In genomic region chr3:71447803-71448202, GRCh38 we compare ENCODE assay signal across 13 cellular contexts.
DNase-seq lines count a peak whose midpoint lies in the region; ATAC-seq, FAIRE-seq and TF ChIP-seq lines count a peak whose summit lies in the region.
"Had no signal": no experiment of that assay in that cellular context is flagged by ENCODE, and none has a peak within 500 bp of the region (broad histone marks: within the 10 kb centered on the region; RNA-seq: fewer than 3 reads in every experiment).

No MANE protein-coding gene starts in this region.

- FAIRE-seq in K562 (lab: Jason Lieb, UNC), result no peak

- H3K27me3 ChIP-seq in K562 (ENCODE audit: control insufficient read depth in 2 of 2, insufficient read depth in 2 of 2, low read length in 2 of 2), result no peaks in the 10 kb centered on the region

- TF ChIP-seq EP300 in K562 (IDR thresholded peaks at IDR 0.05; ENCODE audit: low read length), result no peak

- intact Hi-C loops in K562 (cut with micrococcal nuclease), result no loop called here

- POLR2A ChIA-PET in K562 (lab: Yijun Ruan, JAX), result no interaction called here

- no peak overlapping the region for H3K27ac ChIP-seq in K562 (ENCODE audit: extremely low read depth, low read depth, low read length)
- H3K27ac ChIP-seq: left ventricle myocardium inferior had no signal

- ATAC-seq in activated T-cell treated with anti-CD3 and anti-CD28 coated beads, Interleukin-2, amount 50 U/mL, for 4 hours, result peak; percentile 56 to 64
- no peak for ATAC-seq in K562
- ATAC-seq in stimulated activated effector memory CD8-positive, alpha-beta T cell treated with anti-CD3 and anti-CD28 coated beads, Interleukin-12 subunit alpha, Interleukin-12 subunit beta, amount 100 ng/mL, for 72 hours, result peak; percentile 79
- ATAC-seq in stimulated activated memory B cell treated with anti-CD40 and anti-IgM and Interleukin-4, amounts not matched to agents 10 μg/mL and 1 μg/mL and 100 μg/mL, for 72 hours, result no peak

- H3K4me3 ChIP-seq in K562, result no peak overlapping the region
- H3K4me3 ChIP-seq: left ventricle myocardium inferior had no signal

- no peaks in the 10 kb centered on the region for H3K36me3 ChIP-seq in K562 (ENCODE audit: control insufficient read depth, insufficient read depth, low read length)
- H3K36me3 ChIP-seq: left ventricle myocardium inferior had no signal

- TF ChIP-seq CTCF in K562 (IDR thresholded peaks at IDR 0.05 in 2 of 3, conservative IDR thresholded peaks at IDR 0.05 in 1 of 3; ENCODE audit: insufficient read depth in 2 of 3, low read depth in 1 of 3, low read length in 3 of 3) (no peak), endothelial cell (IDR thresholded peaks at IDR 0.05; ENCODE audit: unreplicated experiment) (no peak)

- WGBS in K562 (ENCODE audit: insufficient coverage, low coverage, missing lambda C conversion rate), result 25% methylated on average over 3 of the region's 5 CpGs

- no peaks in the 10 kb centered on the region for H3K9me3 ChIP-seq in K562 (replicated peaks; ENCODE audit: control insufficient read depth, insufficient read depth, low read depth, low read length)
- H3K9me3 ChIP-seq: left ventricle myocardium inferior had no signal

- peaks cover 98% of the 10 kb centered on the region for H3K4me1 Mint-ChIP-seq in activated T-cell treated with anti-CD3 and anti-CD28 coated beads, Interleukin-2, amount 50 U/mL, for 4 hours (ENCODE audit: low read depth)
- H3K4me1 Mint-ChIP-seq in stimulated activated effector memory CD8-positive, alpha-beta T cell treated with anti-CD3 and anti-CD28 coated beads, Interleukin-12 subunit alpha, Interleukin-12 subunit beta, amount 100 ng/mL, for 72 hours, result peaks cover 68% of the 10 kb centered on the region
- peaks cover 18% of the 10 kb centered on the region for H3K4me1 Mint-ChIP-seq in endothelial cell (ENCODE audit: unreplicated experiment)
- H3K4me1 Mint-ChIP-seq in stimulated activated memory B cell treated with anti-CD40 and anti-IgM and Interleukin-4, amounts not matched to agents 10 μg/mL and 1 μg/mL and 100 μg/mL, for 72 hours, result peaks cover 40% of the 10 kb centered on the region

- DNase-seq in activated T-cell treated with anti-CD3 and anti-CD28 coated beads, Interleukin-2, amount 50 U/mL, for 4 hours, result no peak
- no peak for DNase-seq in activated T-cell treated with anti-CD3 and anti-CD28 coated beads for 4 hours
- peak; percentile 68 for DNase-seq in MV-4-11 (lab: John Stamatoyannopoulos, UW)
- no peak for DNase-seq in K562 (ENCODE audit: extremely low read depth in 1 of 4, low spot score in 3 of 4)
- no peak for DNase-seq in stimulated activated effector memory CD8-positive, alpha-beta T cell treated with anti-CD3 and anti-CD28 coated beads, Interleukin-12 subunit alpha, Interleukin-12 subunit beta, amount 100 ng/mL, for 72 hours (ENCODE audit: low spot score in 2 of 2)
- no peak for DNase-seq in HUDEP-2 (lab: John Stamatoyannopoulos, UW; ENCODE audit: unreplicated experiment in 76 of 76)
- DNase-seq in endothelial cell (ENCODE audit: low spot score), result no peak
- DNase-seq: foreskin fibroblast, HCEC 1CT, left ventricle myocardium inferior, NCI-H1417 treated with DMSO at 0.1 percent for 48 hours, posterior cingulate gyrus had no signal

- H3K27ac Mint-ChIP-seq in stimulated activated effector memory CD8-positive, alpha-beta T cell treated with anti-CD3 and anti-CD28 coated beads, Interleukin-12 subunit alpha, Interleukin-12 subunit beta, amount 100 ng/mL, for 72 hours, result peak overlapping the region; percentile 76
- H3K27ac Mint-ChIP-seq in endothelial cell (ENCODE audit: unreplicated experiment), result no peak overlapping the region
- H3K27ac Mint-ChIP-seq in stimulated activated memory B cell treated with anti-CD40 and anti-IgM and Interleukin-4, amounts not matched to agents 10 μg/mL and 1 μg/mL and 100 μg/mL, for 72 hours, result no peak overlapping the region

- H3K4me3 Mint-ChIP-seq in activated T-cell treated with anti-CD3 and anti-CD28 coated beads, Interleukin-2, amount 50 U/mL, for 4 hours, result no peak overlapping the region
- H3K4me3 Mint-ChIP-seq in stimulated activated effector memory CD8-positive, alpha-beta T cell treated with anti-CD3 and anti-CD28 coated beads, Interleukin-12 subunit alpha, Interleukin-12 subunit beta, amount 100 ng/mL, for 72 hours, result no peak overlapping the region
- H3K4me3 Mint-ChIP-seq in endothelial cell (ENCODE audit: unreplicated experiment), result no peak overlapping the region
- H3K4me3 Mint-ChIP-seq in stimulated activated memory B cell treated with anti-CD40 and anti-IgM and Interleukin-4, amounts not matched to agents 10 μg/mL and 1 μg/mL and 100 μg/mL, for 72 hours, result no peak overlapping the region

- H3K36me3 Mint-ChIP-seq in activated T-cell treated with anti-CD3 and anti-CD28 coated beads, Interleukin-2, amount 50 U/mL, for 4 hours (ENCODE audit: insufficient read depth), result peaks cover 8% of the 10 kb centered on the region
- H3K36me3 Mint-ChIP-seq in stimulated activated effector memory CD8-positive, alpha-beta T cell treated with anti-CD3 and anti-CD28 coated beads, Interleukin-12 subunit alpha, Interleukin-12 subunit beta, amount 100 ng/mL, for 72 hours, result peaks cover 4% of the 10 kb centered on the region
- no peaks in the 10 kb centered on the region for H3K36me3 Mint-ChIP-seq in endothelial cell (ENCODE audit: low read depth, unreplicated experiment)
- H3K36me3 Mint-ChIP-seq in stimulated activated memory B cell treated with anti-CD40 and anti-IgM and Interleukin-4, amounts not matched to agents 10 μg/mL and 1 μg/mL and 100 μg/mL, for 72 hours, result no peaks in the 10 kb centered on the region

- H3K9me1 ChIP-seq in K562 (ENCODE audit: control insufficient read depth, insufficient read depth, low read length), result no peaks in the 10 kb centered on the region

- no peak overlapping the region for H3K4me2 ChIP-seq in K562 (ENCODE audit: insufficient read depth, low read length)

- TF ChIP-seq RAD21 in K562 (CRISPR knock-in tag; conservative IDR thresholded peaks at IDR 0.05 in 1 of 2, IDR thresholded peaks at IDR 0.05 in 1 of 2), result no peak

- in situ Hi-C loops in K562 (cut with MboI), result no loop called here

- no peaks in the 10 kb centered on the region for H4K20me1 ChIP-seq in K562 (replicated peaks; ENCODE audit: control insufficient read depth, insufficient read depth, low read length)

- H3K9me3 Mint-ChIP-seq in activated T-cell treated with anti-CD3 and anti-CD28 coated beads, Interleukin-2, amount 50 U/mL, for 4 hours, result no peaks in the 10 kb centered on the region
- no peaks in the 10 kb centered on the region for H3K9me3 Mint-ChIP-seq in stimulated activated effector memory CD8-positive, alpha-beta T cell treated with anti-CD3 and anti-CD28 coated beads, Interleukin-12 subunit alpha, Interleukin-12 subunit beta, amount 100 ng/mL, for 72 hours
- no peaks in the 10 kb centered on the region for H3K9me3 Mint-ChIP-seq in endothelial cell (ENCODE audit: unreplicated experiment)
- no peaks in the 10 kb centered on the region for H3K9me3 Mint-ChIP-seq in stimulated activated memory B cell treated with anti-CD40 and anti-IgM and Interleukin-4, amounts not matched to agents 10 μg/mL and 1 μg/mL and 100 μg/mL, for 72 hours

- no peaks in the 10 kb centered on the region for H3K79me2 ChIP-seq in K562 (ENCODE audit: control insufficient read depth, insufficient read depth, low read length)

- no peak overlapping the region for H3K9ac ChIP-seq in K562 (ENCODE audit: insufficient read depth in 1 of 2, low read depth in 2 of 2, low read length in 2 of 2)

- CTCF ChIA-PET in K562 (lab: Yijun Ruan, JAX; ENCODE audit: low intra/inter-chr PET ratio), result no interaction called here

- peaks cover 0 to 8% of the 10 kb centered on the region in 2 experiments; a peak in 3 of 5 replicates for H3K4me1 ChIP-seq in K562 (replicated peaks in 1 of 2; ENCODE audit: control insufficient read depth in 2 of 2, insufficient read depth in 2 of 2, low read length in 2 of 2)

- TF ChIP-seq POLR2A in K562 (conservative IDR thresholded peaks at IDR 0.05), result no peak

- BruUV-seq in K562 (replicated peaks; lab: Mats Ljungman, UMichigan), result no TSS peak

- no peaks in the 10 kb centered on the region for H3K27me3 Mint-ChIP-seq in activated T-cell treated with anti-CD3 and anti-CD28 coated beads, Interleukin-2, amount 50 U/mL, for 4 hours (ENCODE audit: low read depth)
- peaks cover 1% of the 10 kb centered on the region for H3K27me3 Mint-ChIP-seq in endothelial cell (ENCODE audit: unreplicated experiment)
- no peaks in the 10 kb centered on the region for H3K27me3 Mint-ChIP-seq in stimulated activated memory B cell treated with anti-CD40 and anti-IgM and Interleukin-4, amounts not matched to agents 10 μg/mL and 1 μg/mL and 100 μg/mL, for 72 hours

- H2AFZ ChIP-seq in K562 (ENCODE audit: low read depth, low read length), result no peak overlapping the region

TF ChIP-seq in K562, 482 proteins besides CTCF, POLR2A, EP300 and RAD21:
- TF ChIP-seq FOSL1 (tag; conservative IDR thresholded peaks at IDR 0.05) (peak; percentile 51; the same call in 1 of the 2 replicates), ZSCAN32 (CRISPR knock-in tag; IDR thresholded peaks at IDR 0.05) (peak; percentile 93), ZFP36 (IDR thresholded peaks at IDR 0.05; ENCODE audit: low read depth, low read length, partially characterized antibody) (peak; percentile 27), PKNOX1 (IDR thresholded peaks at IDR 0.05) (peak; percentile 26; the same call in 1 of the 2 replicates), SMARCC2 (IDR thresholded peaks at IDR 0.05; ENCODE audit: low read depth) (no peak), PYGO2 (tag; IDR thresholded peaks at IDR 0.05) (no peak), POLR2AphosphoS5 (IDR thresholded peaks at IDR 0.05; ENCODE audit: control insufficient read depth, insufficient read depth, low read depth, low read length) (no peak), U2AF1 (optimal IDR thresholded peaks at IDR 0.05; ENCODE audit: low read depth, low read length) (no peak)

Comparison
In these comparisons a context has a peak if more than half of its experiments do, and no peak if none do; other contexts are left out.
1. ATAC-seq: peak in activated T-cell treated with anti-CD3 and anti-CD28 coated beads, Interleukin-2, amount 50 U/mL, for 4 hours (2 of 2) and stimulated activated effector memory CD8-positive, alpha-beta T cell treated with anti-CD3 and anti-CD28 coated beads, Interleukin-12 subunit alpha, Interleukin-12 subunit beta, amount 100 ng/mL, for 72 hours (single experiment); none in K562 (single experiment) and stimulated activated memory B cell treated with anti-CD40 and anti-IgM and Interleukin-4, amounts not matched to agents 10 μg/mL and 1 μg/mL and 100 μg/mL, for 72 hours (single experiment).